In the genomic region with DNA sequence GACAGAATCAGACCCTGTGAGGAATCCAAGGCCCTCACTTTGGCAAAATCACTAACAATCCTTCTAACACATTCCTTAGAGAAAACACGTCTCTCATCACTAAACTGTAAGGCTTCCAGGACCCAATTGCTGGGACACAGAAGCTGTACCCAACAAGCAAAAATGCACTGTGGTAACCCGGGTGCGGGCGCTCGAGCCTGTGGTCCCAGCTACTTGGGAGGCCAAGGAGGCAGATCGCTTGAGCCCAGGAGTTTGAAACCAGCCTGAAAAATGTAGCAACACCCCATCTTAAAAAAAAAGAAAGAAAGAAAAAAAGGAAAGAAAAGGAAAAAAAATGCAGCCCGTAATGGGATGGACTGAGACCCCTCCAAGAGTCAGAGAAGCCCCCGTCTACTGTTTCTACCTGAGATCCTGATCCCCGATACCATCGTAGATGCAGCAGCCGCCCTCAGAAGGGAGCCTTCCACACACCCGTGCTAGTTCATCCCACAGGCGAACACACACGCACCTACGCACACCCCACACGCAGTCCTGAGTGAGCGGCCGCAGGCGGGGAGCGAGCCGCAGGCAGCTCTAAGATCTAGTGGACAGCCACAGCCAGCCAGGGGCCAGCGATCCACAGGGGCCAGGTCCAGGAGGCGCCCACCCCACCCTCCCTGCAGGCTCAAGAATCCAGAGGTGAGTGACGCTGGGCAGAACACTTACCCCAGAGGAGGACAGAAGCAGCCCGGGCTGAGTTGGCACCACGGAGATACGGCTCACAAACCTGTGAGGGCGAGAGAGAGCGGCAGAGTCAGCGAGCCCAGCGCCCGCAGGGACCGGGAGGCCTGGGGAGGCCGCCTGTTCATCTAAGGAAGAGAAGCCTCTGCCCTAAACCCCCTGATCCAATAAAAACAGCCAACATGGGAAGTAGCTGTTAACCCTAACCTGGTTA, we compare ENCODE assay signal across 30 cellular contexts. TPM values are rescaled to one million over a fixed set of nuclear protein-coding genes. Genes with fewer than 3 reads are reported as not detected.
DNase-seq lines count a peak whose midpoint lies in the region; ATAC-seq, FAIRE-seq and TF ChIP-seq lines count a peak whose summit lies in the region.
"Had no signal": no experiment of that assay in that cellular context is flagged by ENCODE, and none has a peak within 500 bp of the region (broad histone marks: within the 10 kb centered on the region; RNA-seq: fewer than 3 reads in every experiment).

No MANE protein-coding gene starts in this region.

- no peaks in the 10 kb centered on the region for H3K9me3 ChIP-seq in kidney (ENCODE audit: control insufficient read depth in 1 of 2, low read length in 2 of 2)

- TF ChIP-seq CTCF in WTC11 (IDR thresholded peaks at IDR 0.05) (no peak), kidney (IDR thresholded peaks at IDR 0.05; ENCODE audit: borderline replicate concordance, extremely low read depth, insufficient read depth) (no peak)

- H3K27me3 Mint-ChIP-seq in stimulated activated naive CD8-positive, alpha-beta T cell treated with anti-CD3 and anti-CD28 coated beads, Interleukin-15, amount 100 ng/mL, for 72 hours: no peaks in the 10 kb centered on the region
- H3K27me3 Mint-ChIP-seq in WTC11 (ENCODE audit: low read depth): no peaks in the 10 kb centered on the region
- H3K27me3 Mint-ChIP-seq: CD8-positive, alpha-beta memory T cell had no signal

- no peaks in the 10 kb centered on the region for H3K4me1 ChIP-seq in kidney (ENCODE audit: control insufficient read depth in 1 of 2, insufficient read depth in 1 of 2, low read depth in 1 of 2, low read length in 2 of 2)

- H3K27ac Mint-ChIP-seq in stimulated activated naive CD8-positive, alpha-beta T cell treated with anti-CD3 and anti-CD28 coated beads, Interleukin-15, amount 100 ng/mL, for 72 hours: peak overlapping the region; percentile 48 to 56
- peak overlapping the region; percentile 84 for H3K27ac Mint-ChIP-seq in WTC11
- H3K27ac Mint-ChIP-seq: HFFc6 had no signal

- no peak overlapping the region for H3K4me3 ChIP-seq in kidney (ENCODE audit: low read length in 2 of 2)
- H3K4me3 ChIP-seq: SK-N-MC had no signal

- no peak overlapping the region for H3K9ac ChIP-seq in kidney (ENCODE audit: low read length in 2 of 2)
- H3K9ac ChIP-seq: KMS-11 had no signal

- POLR2A ChIA-PET in WTC11 (lab: Charles Lee): no interaction called here
- POLR2A ChIA-PET in HEK293T (lab: Yijun Ruan, JAX): no interaction called here

- peaks cover 60% of the 10 kb centered on the region for H3K36me3 Mint-ChIP-seq in WTC11

- no peak for DNase-seq in stimulated activated naive CD8-positive, alpha-beta T cell treated with anti-CD3 and anti-CD28 coated beads, Interleukin-15, amount 100 ng/mL, for 72 hours
- no peak for DNase-seq in stimulated activated naive CD8-positive, alpha-beta T cell treated with anti-CD3 and anti-CD28 coated beads, Interleukin-15, Interleukin-2, amounts not matched to agents 100 U/mL and 50 U/mL, for 24 hours
- DNase-seq in WTC11 (ENCODE audit: low spot score) (no peak), kidney (peak; percentile 55), HEK293T (ENCODE audit: extremely low spot score) (no peak), SW 1271 (lab: John Stamatoyannopoulos, UW) (no peak), NCI-H774 (lab: John Stamatoyannopoulos, UW) (no peak)
- no peak for DNase-seq in activated CD8-positive, alpha-beta memory T cell treated with anti-CD3 and anti-CD28 coated beads, Interleukin-2, amount 50 U/mL, for 48 hours
- DNase-seq: CD8-positive, alpha-beta memory T cell; DMS 273 treated with DMSO at 0.1 percent for 48 hours; DMS79; EL; GDM1; HFFc6; IMR-90; MM.1S; NCI-H2029; NCI-H446; NCI-H524 treated with DMSO at 0.1 percent for 48 hours; NCI-H82; RPMI8226; SHP77 treated with DMSO at 0.1 percent for 48 hours had no signal

- intact Hi-C loops in kidney (cut with DNase I): no loop called here

- H3K4me3 Mint-ChIP-seq in stimulated activated naive CD8-positive, alpha-beta T cell treated with anti-CD3 and anti-CD28 coated beads, Interleukin-15, amount 100 ng/mL, for 72 hours: no peak overlapping the region
- H3K4me3 Mint-ChIP-seq in WTC11: no peak overlapping the region
- H3K4me3 Mint-ChIP-seq: CD8-positive, alpha-beta memory T cell; HFFc6 had no signal

- peaks cover 27 to 31% of the 10 kb centered on the region in 2 donors for H3K36me3 ChIP-seq in kidney (ENCODE audit: control insufficient read depth in 1 of 2, insufficient read depth in 2 of 2, low read length in 2 of 2)

- no peak for FAIRE-seq in kidney (lab: Jason Lieb, UNC)
- FAIRE-seq: A204.1, GM12892, GM19239, H54, HTR-8/SVneo had no signal

- ATAC-seq in stimulated activated naive CD8-positive, alpha-beta T cell treated with anti-CD3 and anti-CD28 coated beads, Interleukin-15, amount 100 ng/mL, for 72 hours: no peak
- no peak for ATAC-seq in stimulated activated naive CD8-positive, alpha-beta T cell treated with anti-CD3 and anti-CD28 coated beads, Interleukin-15, Interleukin-2, amounts not matched to agents 100 U/mL and 50 U/mL, for 24 hours
- ATAC-seq in WTC11: no peak

- no peak overlapping the region for H3K27ac ChIP-seq in kidney (ENCODE audit: low read depth in 2 of 2, low read length in 2 of 2)
- H3K27ac ChIP-seq: C4-2B, KMS-11, SK-N-MC had no signal

- CTCF ChIA-PET in WTC11 (lab: Charles Lee) (no interaction called here), HEK293T (lab: Yijun Ruan, JAX) (no interaction called here)

- no peaks in the 10 kb centered on the region for H3K9me3 Mint-ChIP-seq in stimulated activated naive CD8-positive, alpha-beta T cell treated with anti-CD3 and anti-CD28 coated beads, Interleukin-15, amount 100 ng/mL, for 72 hours
- H3K9me3 Mint-ChIP-seq in WTC11: no peaks in the 10 kb centered on the region
- H3K9me3 Mint-ChIP-seq: CD8-positive, alpha-beta memory T cell; HFFc6 had no signal

- peaks cover 39% of the 10 kb centered on the region for H3K4me1 Mint-ChIP-seq in stimulated activated naive CD8-positive, alpha-beta T cell treated with anti-CD3 and anti-CD28 coated beads, Interleukin-15, amount 100 ng/mL, for 72 hours
- H3K4me1 Mint-ChIP-seq in WTC11: peaks cover 2% of the 10 kb centered on the region

TF ChIP-seq in WTC11, 78 proteins besides CTCF, POLR2A, EP300 and RAD21:
- TF ChIP-seq EMX1 (CRISPR knock-in tag; IDR thresholded peaks at IDR 0.05): no peak
- TF ChIP-seq, protein P1, sequence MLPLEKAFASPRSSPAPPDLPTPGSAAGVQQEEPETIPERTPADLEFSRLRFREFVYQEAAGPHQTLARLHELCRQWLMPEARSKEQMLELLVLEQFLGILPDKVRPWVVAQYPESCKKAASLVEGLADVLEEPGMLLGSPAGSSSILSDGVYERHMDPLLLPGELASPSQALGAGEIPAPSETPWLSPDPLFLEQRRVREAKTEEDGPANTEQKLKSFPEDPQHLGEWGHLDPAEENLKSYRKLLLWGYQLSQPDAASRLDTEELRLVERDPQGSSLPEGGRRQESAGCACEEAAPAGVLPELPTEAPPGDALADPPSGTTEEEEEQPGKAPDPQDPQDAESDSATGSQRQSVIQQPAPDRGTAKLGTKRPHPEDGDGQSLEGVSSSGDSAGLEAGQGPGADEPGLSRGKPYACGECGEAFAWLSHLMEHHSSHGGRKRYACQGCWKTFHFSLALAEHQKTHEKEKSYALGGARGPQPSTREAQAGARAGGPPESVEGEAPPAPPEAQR (CRISPR knock-in tag; IDR thresholded peaks at IDR 0.05): no peak
- TF ChIP-seq, protein P2, sequence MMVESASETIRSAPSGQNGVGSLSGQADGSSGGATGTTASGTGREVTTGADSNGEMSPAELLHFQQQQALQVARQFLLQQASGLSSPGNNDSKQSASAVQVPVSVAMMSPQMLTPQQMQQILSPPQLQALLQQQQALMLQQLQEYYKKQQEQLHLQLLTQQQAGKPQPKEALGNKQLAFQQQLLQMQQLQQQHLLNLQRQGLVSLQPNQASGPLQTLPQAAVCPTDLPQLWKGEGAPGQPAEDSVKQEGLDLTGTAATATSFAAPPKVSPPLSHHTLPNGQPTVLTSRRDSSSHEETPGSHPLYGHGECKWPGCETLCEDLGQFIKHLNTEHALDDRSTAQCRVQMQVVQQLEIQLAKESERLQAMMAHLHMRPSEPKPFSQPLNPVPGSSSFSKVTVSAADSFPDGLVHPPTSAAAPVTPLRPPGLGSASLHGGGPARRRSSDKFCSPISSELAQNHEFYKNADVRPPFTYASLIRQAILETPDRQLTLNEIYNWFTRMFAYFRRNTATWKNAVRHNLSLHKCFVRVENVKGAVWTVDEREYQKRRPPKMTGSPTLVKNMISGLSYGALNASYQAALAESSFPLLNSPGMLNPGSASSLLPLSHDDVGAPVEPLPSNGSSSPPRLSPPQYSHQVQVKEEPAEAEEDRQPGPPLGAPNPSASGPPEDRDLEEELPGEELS (CRISPR knock-in tag; IDR thresholded peaks at IDR 0.05): no peak

TF ChIP-seq in HEK293T, 16 proteins besides CTCF, POLR2A, EP300 and RAD21:
- TF ChIP-seq BHLHE40 (IDR thresholded peaks at IDR 0.05; ENCODE audit: borderline replicate concordance) (no peak), FOXA1 (IDR thresholded peaks at IDR 0.05) (no peak), FOXK2 (IDR thresholded peaks at IDR 0.05) (no peak), L3MBTL2 (conservative IDR thresholded peaks at IDR 0.05) (no peak), NFRKB (IDR thresholded peaks at IDR 0.05) (no peak), TARDBP (IDR thresholded peaks at IDR 0.05) (no peak), SUZ12 (IDR thresholded peaks at IDR 0.05) (no peak), HDGF (IDR thresholded peaks at IDR 0.05; ENCODE audit: borderline replicate concordance) (no peak), LEF1 (IDR thresholded peaks at IDR 0.05; ENCODE audit: borderline replicate concordance) (no peak), CTBP1 (IDR thresholded peaks at IDR 0.05; ENCODE audit: borderline replicate concordance) (no peak), ZNF384 (IDR thresholded peaks at IDR 0.05) (no peak), FOXM1 (IDR thresholded peaks at IDR 0.05; ENCODE audit: borderline replicate concordance) (no peak), ARNT (IDR thresholded peaks at IDR 0.05) (no peak), SP1 (IDR thresholded peaks at IDR 0.05) (no peak)

RNA-seq across cellular contexts. Expression of a gene that starts 20.1 kb away (rescaled TPM):
- total RNA-seq in WTC11 (2021): 41.5 to 42.6 TPM (median 42.2 TPM) in 3 replicates
- 20.4 TPM for total RNA-seq in kidney
- 4.8 TPM for polyA plus RNA-seq in kidney (ENCODE audit: insufficient read depth, low read depth, low replicate concordance)

RNA-seq across cellular contexts. Expression of a gene that starts 33.9 kb away (rescaled TPM):
- total RNA-seq in WTC11 (2021) (28.5 to 32.6 TPM (median 30.9 TPM) in 3 replicates), kidney (29.6 TPM)
- 37.0 TPM for polyA plus RNA-seq in kidney (ENCODE audit: insufficient read depth, low read depth, low replicate concordance)
